ENCODE assay signal across 9 cellular contexts in genomic region chr1:18941221-18942141, GRCh38. TPM values are rescaled to one million over a fixed set of nuclear protein-coding genes. Genes with fewer than 3 reads are reported as not detected.
DNase-seq lines count a peak whose midpoint lies in the region; ATAC-seq and TF ChIP-seq lines count a peak whose summit lies in the region.
"Had no signal": no experiment of that assay in that cellular context is flagged by ENCODE, and none has a peak within 500 bp of the region (broad histone marks: within the 10 kb centered on the region; RNA-seq: fewer than 3 reads in every experiment).

No MANE protein-coding gene starts in this region.

- DNase-seq in DMS153 (lab: John Stamatoyannopoulos, UW) (peak; percentile 66), RWPE2 (ENCODE audit: low spot score) (no peak), fibroblast of pulmonary artery (ENCODE audit: low read depth) (peak; percentile 93), occipital lobe (lab: John Stamatoyannopoulos, UW) (peak; percentile 65), GM03348 (ENCODE audit: low spot score) (no peak)
- no peak for DNase-seq in stimulated activated CD4-positive, alpha-beta T cell treated with anti-CD3 and anti-CD28 coated beads, Interleukin-4, amount 100 ng/mL, for 4 hours
- no peak for DNase-seq in naive thymus-derived CD8-positive, alpha-beta T cell
- DNase-seq: activated CD4-positive, alpha-beta T cell treated with anti-CD3 and anti-CD28 coated beads, Interleukin-2, amount 10 ng/mL, durations not matched to agents 7 days and 5 days had no signal

- H3K4me3 Mint-ChIP-seq in naive thymus-derived CD8-positive, alpha-beta T cell = peak overlapping the region in 1 of 10 donors; percentile 3
- H3K4me3 Mint-ChIP-seq: activated CD4-positive, alpha-beta T cell treated with anti-CD3 and anti-CD28 coated beads, Interleukin-2, amount 10 ng/mL, durations not matched to agents 7 days and 5 days had no signal

- peak; percentile 69 for ATAC-seq in RWPE2 (ENCODE audit: low read depth)
- ATAC-seq in naive thymus-derived CD8-positive, alpha-beta T cell = no peak
- ATAC-seq in HG03521 (IDR thresholded peaks at IDR 0.05; ENCODE audit: unreplicated experiment) = no peak

- no peak overlapping the region for H3K4me3 ChIP-seq in RWPE2 (ENCODE audit: severe bottlenecking)
- H3K4me3 ChIP-seq in fibroblast of pulmonary artery (replicated peaks; ENCODE audit: low read depth, low read length) = no peak overlapping the region

- peaks cover 46 to 87% (median 80%) of the 10 kb centered on the region in 4 donors for H3K4me1 Mint-ChIP-seq in naive thymus-derived CD8-positive, alpha-beta T cell

- H3K27me3 ChIP-seq in RWPE2 (ENCODE audit: insufficient read depth, poor library complexity, severe bottlenecking) = no peaks in the 10 kb centered on the region

- no peaks in the 10 kb centered on the region for H3K9me3 Mint-ChIP-seq in naive thymus-derived CD8-positive, alpha-beta T cell
- H3K9me3 Mint-ChIP-seq: activated CD4-positive, alpha-beta T cell treated with anti-CD3 and anti-CD28 coated beads, Interleukin-2, amount 10 ng/mL, durations not matched to agents 7 days and 5 days had no signal

- POLR2A ChIA-PET in naive thymus-derived CD8-positive, alpha-beta T cell (lab: Charles Lee) = interaction anchor here (25.7 kb wide), 1 partner anchor 14 kb away, joined by 430 read pairs; no protein-coding TSS in a partner anchor

- H3K27me3 Mint-ChIP-seq in naive thymus-derived CD8-positive, alpha-beta T cell = no peaks in the 10 kb centered on the region
- H3K27me3 Mint-ChIP-seq: activated CD4-positive, alpha-beta T cell treated with anti-CD3 and anti-CD28 coated beads, Interleukin-2, amount 10 ng/mL, durations not matched to agents 7 days and 5 days had no signal

- H3K4me1 ChIP-seq in RWPE2 (ENCODE audit: insufficient read depth, poor library complexity, severe bottlenecking) = peaks cover 44% of the 10 kb centered on the region

- no peaks in the 10 kb centered on the region for H3K9me3 ChIP-seq in RWPE2 (ENCODE audit: severe bottlenecking)

- peak overlapping the region; percentile 97 for H3K27ac ChIP-seq in RWPE2 (ENCODE audit: poor library complexity, severe bottlenecking)

- peaks cover 13% of the 10 kb centered on the region; the same call in 1 of the 2 replicates for H3K36me3 ChIP-seq in RWPE2 (ENCODE audit: low read depth)

- peaks cover 0 to 4% (median 0%) of the 10 kb centered on the region in 3 donors for H3K36me3 Mint-ChIP-seq in naive thymus-derived CD8-positive, alpha-beta T cell

- no peak for TF ChIP-seq CTCF in RWPE2 (IDR thresholded peaks at IDR 0.05; ENCODE audit: poor library complexity, severe bottlenecking)
- no peak for TF ChIP-seq CTCF in fibroblast of pulmonary artery (IDR thresholded peaks at IDR 0.05; ENCODE audit: low read length, missing control alignments)

- H3K27ac Mint-ChIP-seq in naive thymus-derived CD8-positive, alpha-beta T cell = peak overlapping the region in 5 of 10 donors; percentile 1 to 65 (median 24)
- H3K27ac Mint-ChIP-seq: activated CD4-positive, alpha-beta T cell treated with anti-CD3 and anti-CD28 coated beads, Interleukin-2, amount 10 ng/mL, durations not matched to agents 7 days and 5 days had no signal

RNA-seq across cellular contexts. Expression of gene IFFO2, which starts 15.0 kb away (rescaled TPM):
- 5.8 TPM for total RNA-seq in occipital lobe
- 10 to 100 TPM; 29.0 to 30.7 TPM for total RNA-seq in naive thymus-derived CD8-positive, alpha-beta T cell
- polyA plus RNA-seq in naive thymus-derived CD8-positive, alpha-beta T cell = 1 to 10 TPM; 1.6 to 4.4 (median 4.4) TPM

RNA-seq across cellular contexts. Expression of gene ALDH4A1, which starts 39.1 kb away (rescaled TPM):
- 6.4 TPM for total RNA-seq in occipital lobe
- total RNA-seq in naive thymus-derived CD8-positive, alpha-beta T cell = 1 to 10 TPM; 1.6 to 2.5 TPM
- polyA plus RNA-seq in naive thymus-derived CD8-positive, alpha-beta T cell = 1 to 10 TPM in 1 of 3 donors, under 1 TPM in 2; 0.31 to 2.0 (median 0.39) TPM

Comparison
In these comparisons a context has a peak if more than half of its experiments do, and no peak if none do; other contexts are left out.
1. DNase-seq: peak in DMS153 (single experiment), fibroblast of pulmonary artery (single experiment) and occipital lobe (single experiment); none in RWPE2 (single experiment), GM03348 (single experiment), stimulated activated CD4-positive, alpha-beta T cell treated with anti-CD3 and anti-CD28 coated beads, Interleukin-4, amount 100 ng/mL, for 4 hours (0 of 2) and naive thymus-derived CD8-positive, alpha-beta T cell (0 of 10).